In genomic region chr6:166907871-166908806, GRCh38 we compare ENCODE assay signal across 17 cellular contexts. TPM values are rescaled to one million over a fixed set of nuclear protein-coding genes. Genes with fewer than 3 reads are reported as not detected.
DNase-seq lines count a peak whose midpoint lies in the region; ATAC-seq and TF ChIP-seq lines count a peak whose summit lies in the region.
"Had no signal": no experiment of that assay in that cellular context is flagged by ENCODE, and none has a peak within 500 bp of the region (broad histone marks: within the 10 kb centered on the region; RNA-seq: fewer than 3 reads in every experiment).

No MANE protein-coding gene starts in this region.

- H4K8ac ChIP-seq in trophoblast cell (ENCODE audit: low read depth, low read length), result no peak overlapping the region

- H3K4me3 ChIP-seq in trophoblast cell (ENCODE audit: low read depth, low read length), result no peak overlapping the region
- H3K4me3 ChIP-seq: hepatocyte, MG63 had no signal

- peak overlapping the region; percentile 76 for H3K27ac ChIP-seq in caudate nucleus (ENCODE audit: low read depth, low read length)
- H3K27ac ChIP-seq in trophoblast cell (ENCODE audit: low read depth, low read length), result no peak overlapping the region
- H3K27ac ChIP-seq: hepatocyte had no signal

- no peak overlapping the region for H3K4me2 ChIP-seq in trophoblast cell (ENCODE audit: low read length)
- H3K4me2 ChIP-seq: hepatocyte had no signal

- no peak overlapping the region for H2BK120ac ChIP-seq in trophoblast cell (ENCODE audit: insufficient read depth, low read length, poor library complexity)

- intact Hi-C loops in left ventricle myocardium superior (cut with micrococcal nuclease), result no loop called here

- H3K18ac ChIP-seq in trophoblast cell (ENCODE audit: low read length), result no peak overlapping the region

- peaks cover 2% of the 10 kb centered on the region for H3K79me2 ChIP-seq in trophoblast cell (ENCODE audit: control insufficient read depth, insufficient read depth, low read length, poor library complexity)
- H3K79me2 ChIP-seq: hepatocyte had no signal

- no peak overlapping the region for H3K23ac ChIP-seq in trophoblast cell (ENCODE audit: low read length)

- H3K27me3 ChIP-seq in trophoblast cell (ENCODE audit: insufficient read depth, low read length), result no peaks in the 10 kb centered on the region
- H3K27me3 ChIP-seq: hepatocyte, MG63 had no signal

- WGBS in trophoblast cell (ENCODE audit: extremely low coverage, insufficient coverage, insufficient read length), result no CpG with 5 or more reads among the region's 20 CpGs

- H3K4me1 ChIP-seq in trophoblast cell (ENCODE audit: control insufficient read depth in 1 of 2, insufficient read depth in 2 of 2, low read length in 2 of 2), result no peaks in the 10 kb centered on the region

- H4K12ac ChIP-seq in trophoblast cell (ENCODE audit: low read depth, low read length), result no peak overlapping the region

- H3K9ac ChIP-seq in trophoblast cell (ENCODE audit: low read length), result no peak overlapping the region

- H3K9me3 Mint-ChIP-seq in activated CD8-positive, alpha-beta memory T cell treated with anti-CD3 and anti-CD28 coated beads, Interleukin-2, amount 10 ng/mL, durations not matched to agents 7 days and 5 days (ENCODE audit: low read depth), result no peaks in the 10 kb centered on the region
- H3K9me3 Mint-ChIP-seq: activated naive CD4-positive, alpha-beta T cell treated with anti-CD3 and anti-CD28 coated beads for 36 hours had no signal

- CTCF ChIA-PET in activated CD8-positive, alpha-beta memory T cell treated with anti-CD3 and anti-CD28 coated beads, Interleukin-2, amount 10 ng/mL, durations not matched to agents 7 days and 5 days (lab: Charles Lee), result interaction anchor here (1.5 kb wide), 1 partner anchor 42 kb away, joined by 3 read pairs; no protein-coding TSS in a partner anchor

- no peak overlapping the region for H3K14ac ChIP-seq in trophoblast cell (ENCODE audit: low read length)

- H3K79me1 ChIP-seq in trophoblast cell (ENCODE audit: low read length), result no peaks in the 10 kb centered on the region

- no peak overlapping the region for H2BK12ac ChIP-seq in trophoblast cell (ENCODE audit: low read length)

- no peaks in the 10 kb centered on the region for H3K36me3 ChIP-seq in trophoblast cell (ENCODE audit: control insufficient read depth in 1 of 2, insufficient read depth in 2 of 2, low read length in 2 of 2)
- H3K36me3 ChIP-seq: MG63 had no signal

- H3K9me3 ChIP-seq in trophoblast cell (ENCODE audit: insufficient read depth, low read depth, low read length), result no peaks in the 10 kb centered on the region
- H3K9me3 ChIP-seq: MG63 had no signal

- H2AFZ ChIP-seq in trophoblast cell (ENCODE audit: insufficient read depth, low read length, poor library complexity), result no peak overlapping the region
- H2AFZ ChIP-seq: hepatocyte had no signal

- peaks cover 21% of the 10 kb centered on the region for H3K4me1 Mint-ChIP-seq in activated CD8-positive, alpha-beta memory T cell treated with anti-CD3 and anti-CD28 coated beads, Interleukin-2, amount 10 ng/mL, durations not matched to agents 7 days and 5 days

- peaks cover 3% of the 10 kb centered on the region for H3K36me3 Mint-ChIP-seq in activated CD8-positive, alpha-beta memory T cell treated with anti-CD3 and anti-CD28 coated beads, Interleukin-2, amount 10 ng/mL, durations not matched to agents 7 days and 5 days

- no peak for ATAC-seq in activated CD8-positive, alpha-beta memory T cell treated with anti-CD3 and anti-CD28 coated beads, Interleukin-2, amount 10 ng/mL, durations not matched to agents 7 days and 5 days
- no peak for ATAC-seq in GM18867 (IDR thresholded peaks at IDR 0.05; ENCODE audit: unreplicated experiment)
- no peak for ATAC-seq in left ventricle myocardium superior

- H3K4ac ChIP-seq in trophoblast cell (ENCODE audit: low read depth, low read length), result no peak overlapping the region

- H3K27ac Mint-ChIP-seq in activated CD8-positive, alpha-beta memory T cell treated with anti-CD3 and anti-CD28 coated beads, Interleukin-2, amount 10 ng/mL, durations not matched to agents 7 days and 5 days, result peak overlapping the region; percentile 77
- H3K27ac Mint-ChIP-seq: activated naive CD4-positive, alpha-beta T cell treated with anti-CD3 and anti-CD28 coated beads for 36 hours had no signal

- no peaks in the 10 kb centered on the region for H3K27me3 Mint-ChIP-seq in activated CD8-positive, alpha-beta memory T cell treated with anti-CD3 and anti-CD28 coated beads, Interleukin-2, amount 10 ng/mL, durations not matched to agents 7 days and 5 days

- DNase-seq in activated CD8-positive, alpha-beta memory T cell treated with anti-CD3 and anti-CD28 coated beads, Interleukin-2, amount 10 ng/mL, durations not matched to agents 7 days and 5 days, result no peak
- no peak for DNase-seq in activated CD8-positive, alpha-beta memory T cell treated with anti-CD3 and anti-CD28 coated beads for 24 hours
- peak; percentile 10 for DNase-seq in GM20000 (ENCODE audit: low spot score)
- DNase-seq in caudate nucleus (lab: John Stamatoyannopoulos, UW), result peak in 28 of 61 donors; percentile 22 to 79 (median 46)
- DNase-seq in trophoblast cell, result peak; percentile 81 to 87
- no peak for DNase-seq in UCSD-AML1 (lab: John Stamatoyannopoulos, UW; ENCODE audit: unreplicated experiment)
- no peak for DNase-seq in left ventricle myocardium superior
- DNase-seq: activated CD8-positive, alpha-beta memory T cell treated with anti-CD3 and anti-CD28 coated beads, Interleukin-2, amount 50 U/mL, for 4 hours; activated naive CD4-positive, alpha-beta T cell treated with anti-CD3 and anti-CD28 coated beads for 36 hours; Calu3; effector CD8-positive, alpha-beta T cell; MG63; NCI-H187; NCI-H510A treated with DMSO at 0.1 percent for 48 hours; stimulated activated CD4-positive, alpha-beta T cell treated with anti-CD3 and anti-CD28 coated beads, Interleukin-12 subunit alpha, Interleukin-12 subunit beta, amount 100 ng/mL, for 4 hours had no signal

- no peak overlapping the region for H4K91ac ChIP-seq in trophoblast cell (ENCODE audit: low read depth, low read length)

- H2AK5ac ChIP-seq in trophoblast cell (ENCODE audit: low read length), result no peak overlapping the region

- no peak overlapping the region for H3K4me3 Mint-ChIP-seq in activated CD8-positive, alpha-beta memory T cell treated with anti-CD3 and anti-CD28 coated beads, Interleukin-2, amount 10 ng/mL, durations not matched to agents 7 days and 5 days
- H3K4me3 Mint-ChIP-seq: activated naive CD4-positive, alpha-beta T cell treated with anti-CD3 and anti-CD28 coated beads for 36 hours had no signal

- TF ChIP-seq CTCF in GM20000 (IDR thresholded peaks at IDR 0.05; ENCODE audit: extremely low read depth, missing control alignments), result no peak

- H2BK5ac ChIP-seq in trophoblast cell (ENCODE audit: low read depth, low read length, poor library complexity), result no peak overlapping the region

RNA-seq across cellular contexts. Expression of gene RNASET2, which starts 48.2 kb away (rescaled TPM):
- 10 to 100 TPM; 28.8 to 46.6 TPM for total RNA-seq in activated CD8-positive, alpha-beta memory T cell treated with anti-CD3 and anti-CD28 coated beads, Interleukin-2, amount 10 ng/mL, durations not matched to agents 7 days and 5 days
- polyA plus RNA-seq in trophoblast cell (2013), result 10.8 and 11.8 TPM in 2 replicates
- 13.0 TPM for total RNA-seq in left ventricle myocardium superior

Comparison
In these comparisons a context has a peak if more than half of its experiments do, and no peak if none do; other contexts are left out.
1. DNase-seq: peak in GM20000 (single experiment) and trophoblast cell (2 of 2); none in activated CD8-positive, alpha-beta memory T cell treated with anti-CD3 and anti-CD28 coated beads, Interleukin-2, amount 10 ng/mL, durations not matched to agents 7 days and 5 days (single experiment), activated CD8-positive, alpha-beta memory T cell treated with anti-CD3 and anti-CD28 coated beads for 24 hours (single experiment), UCSD-AML1 (single experiment) and left ventricle myocardium superior (single experiment).